Comparison of ENCODE assay signal across 1 cellular context in the genomic region with DNA sequence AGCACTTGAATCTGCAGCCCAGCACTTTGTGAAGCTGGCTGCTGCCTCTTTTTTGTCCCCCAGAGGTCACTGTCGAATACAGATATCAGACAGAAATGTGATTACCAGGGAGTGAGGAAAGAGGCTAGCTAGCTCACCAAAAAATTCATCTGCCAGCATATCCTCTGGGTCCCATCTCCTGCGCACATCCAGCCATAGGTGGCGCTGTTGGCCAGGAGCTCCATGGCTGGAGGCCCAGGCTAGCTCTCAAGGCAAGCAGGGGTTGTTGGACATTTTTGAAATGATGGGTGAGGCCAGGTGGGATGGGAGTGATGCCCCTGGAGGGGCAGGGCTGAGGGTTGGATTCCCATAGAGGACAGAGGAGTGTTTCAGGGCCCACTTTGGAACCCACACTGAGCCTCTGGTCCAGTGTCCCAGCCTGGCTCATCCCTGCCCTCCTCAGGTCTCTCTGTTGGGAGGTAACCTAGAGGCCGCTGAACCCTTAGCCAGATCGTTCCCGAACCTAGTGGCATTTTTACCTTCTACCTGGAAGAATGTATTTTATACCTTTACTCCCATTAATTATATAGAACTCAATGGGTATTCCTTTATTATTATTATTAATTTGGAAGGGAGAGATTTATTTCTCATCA.
TF ChIP-seq lines count a peak whose summit lies in the region.

No MANE protein-coding gene starts in this region.

TF ChIP-seq in HepG2, 621 proteins besides CTCF, POLR2A, EP300 and RAD21 (continued from another document):
- TF ChIP-seq, protein P1, sequence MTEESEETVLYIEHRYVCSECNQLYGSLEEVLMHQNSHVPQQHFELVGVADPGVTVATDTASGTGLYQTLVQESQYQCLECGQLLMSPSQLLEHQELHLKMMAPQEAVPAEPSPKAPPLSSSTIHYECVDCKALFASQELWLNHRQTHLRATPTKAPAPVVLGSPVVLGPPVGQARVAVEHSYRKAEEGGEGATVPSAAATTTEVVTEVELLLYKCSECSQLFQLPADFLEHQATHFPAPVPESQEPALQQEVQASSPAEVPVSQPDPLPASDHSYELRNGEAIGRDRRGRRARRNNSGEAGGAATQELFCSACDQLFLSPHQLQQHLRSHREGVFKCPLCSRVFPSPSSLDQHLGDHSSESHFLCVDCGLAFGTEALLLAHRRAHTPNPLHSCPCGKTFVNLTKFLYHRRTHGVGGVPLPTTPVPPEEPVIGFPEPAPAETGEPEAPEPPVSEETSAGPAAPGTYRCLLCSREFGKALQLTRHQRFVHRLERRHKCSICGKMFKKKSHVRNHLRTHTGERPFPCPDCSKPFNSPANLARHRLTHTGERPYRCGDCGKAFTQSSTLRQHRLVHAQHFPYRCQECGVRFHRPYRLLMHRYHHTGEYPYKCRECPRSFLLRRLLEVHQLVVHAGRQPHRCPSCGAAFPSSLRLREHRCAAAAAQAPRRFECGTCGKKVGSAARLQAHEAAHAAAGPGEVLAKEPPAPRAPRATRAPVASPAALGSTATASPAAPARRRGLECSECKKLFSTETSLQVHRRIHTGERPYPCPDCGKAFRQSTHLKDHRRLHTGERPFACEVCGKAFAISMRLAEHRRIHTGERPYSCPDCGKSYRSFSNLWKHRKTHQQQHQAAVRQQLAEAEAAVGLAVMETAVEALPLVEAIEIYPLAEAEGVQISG (CRISPR knock-in tag; IDR thresholded peaks at IDR 0.05), result peak; percentile 54; the same call in 1 of the 2 replicates
